Comparison of ENCODE assay signal across 8 cellular contexts in genomic region chr9:36862206-36863145, GRCh38.
DNase-seq lines count a peak whose midpoint lies in the region; TF ChIP-seq lines count a peak whose summit lies in the region.

No MANE protein-coding gene starts in this region.

- no peak for TF ChIP-seq CTCF in Calu3 (IDR thresholded peaks at IDR 0.05; ENCODE audit: unreplicated experiment)
- TF ChIP-seq CTCF in astrocyte of the cerebellum (IDR thresholded peaks at IDR 0.05; ENCODE audit: low read depth, low read length, missing control alignments): peak; percentile 83
- peak; percentile 13 to 37 for TF ChIP-seq CTCF in tibial artery (IDR thresholded peaks at IDR 0.05)

- DNase-seq in Calu3 (peak; percentile 28), astrocyte of the cerebellum (ENCODE audit: low read depth) (no peak), islet precursor cell (peak; percentile 76), tibial artery (no peak), NCI-H187 treated with DMSO at 0.1 percent for 48 hours (lab: John Stamatoyannopoulos, UW) (no peak), cortex of kidney (lab: John Stamatoyannopoulos, UW) (no peak), SKM-1 treated with dmso at 0.1 percent for 144 hours (lab: John Stamatoyannopoulos, UW; ENCODE audit: unreplicated experiment) (no peak)

- H3K4me3 ChIP-seq in astrocyte of the cerebellum (ENCODE audit: low read depth, low read length) (no peak overlapping the region), tibial artery (no peak overlapping the region)

- CTCF ChIA-PET in Calu3 (lab: Charles Lee): no interaction called here

- no peaks in the 10 kb centered on the region for H3K9me3 Mint-ChIP-seq in Calu3 (ENCODE audit: low read depth, unreplicated experiment)
- no peaks in the 10 kb centered on the region for H3K9me3 Mint-ChIP-seq in IgD-negative memory B cell

- no peak overlapping the region for H3K27ac ChIP-seq in tibial artery

- H3K27me3 Mint-ChIP-seq in Calu3 (ENCODE audit: unreplicated experiment): peaks cover 23% of the 10 kb centered on the region
- no peaks in the 10 kb centered on the region for H3K27me3 Mint-ChIP-seq in IgD-negative memory B cell

- H3K4me1 ChIP-seq in tibial artery: no peaks in the 10 kb centered on the region

- no peak overlapping the region for H3K27ac Mint-ChIP-seq in Calu3 (ENCODE audit: unreplicated experiment)
- H3K27ac Mint-ChIP-seq in IgD-negative memory B cell: peak overlapping the region in 2 of 3 donors; percentile 84 to 89

- peaks cover 0 to 58% of the 10 kb centered on the region in 2 donors for H3K27me3 ChIP-seq in tibial artery

- H3K4me3 Mint-ChIP-seq in Calu3 (ENCODE audit: low read depth, unreplicated experiment): no peak overlapping the region
- peak overlapping the region in 1 of 4 donors; percentile 47 for H3K4me3 Mint-ChIP-seq in IgD-negative memory B cell

- BruUV-seq in Calu3 (replicated peaks; lab: Mats Ljungman, UMichigan): no TSS peak

- intact Hi-C loops in Calu3 (cut with micrococcal nuclease; ENCODE audit: unreplicated experiment) (no loop called here), tibial artery (cut with DNase I; ENCODE audit: low total_unique reads) (no loop called here)

- no peaks in the 10 kb centered on the region for H3K9me3 ChIP-seq in tibial artery

- no peaks in the 10 kb centered on the region for H3K36me3 ChIP-seq in tibial artery

- H3K36me3 Mint-ChIP-seq in Calu3 (ENCODE audit: insufficient read depth, unreplicated experiment): no peaks in the 10 kb centered on the region
- peaks cover 2% of the 10 kb centered on the region for H3K36me3 Mint-ChIP-seq in IgD-negative memory B cell

- in situ Hi-C loops in astrocyte of the cerebellum (cut with HindIII; ENCODE audit: low sequenced_read_pairs): no loop called here

- H3K4me1 Mint-ChIP-seq in Calu3 (ENCODE audit: low read depth, unreplicated experiment) (peaks cover 3% of the 10 kb centered on the region), IgD-negative memory B cell (peaks cover 22 to 32% (median 23%) of the 10 kb centered on the region in 3 donors)

Comparison
In these comparisons a context has a peak if more than half of its experiments do, and no peak if none do; other contexts are left out.
1. DNase-seq: peak in Calu3 (single experiment) and islet precursor cell (single experiment); none in astrocyte of the cerebellum (single experiment), tibial artery (0 of 2), NCI-H187 treated with DMSO at 0.1 percent for 48 hours (single experiment), cortex of kidney (single experiment) and SKM-1 treated with dmso at 0.1 percent for 144 hours (single experiment).